ENCODE assay signal across 1 cellular context in genomic region chr7:131498237-131498885, GRCh38.
TF ChIP-seq lines count a peak whose summit lies in the region.

No MANE protein-coding gene starts in this region.

TF ChIP-seq in K562, 482 proteins besides CTCF, POLR2A, EP300 and RAD21 (continued from another document):
- no peak for TF ChIP-seq CHD7 (IDR thresholded peaks at IDR 0.05; ENCODE audit: low read depth, low read length)
- TF ChIP-seq PHTF2 (CRISPR knock-in tag; IDR thresholded peaks at IDR 0.05): no peak
